16 cellular contexts compared by ENCODE assay signal in genomic region chr1:113657126-113657525, GRCh38.
"Had no signal": no experiment of that assay in that cellular context is flagged by ENCODE, and none has a peak within 500 bp of the region (broad histone marks: within the 10 kb centered on the region; RNA-seq: fewer than 3 reads in every experiment).

No MANE protein-coding gene starts in this region.

- H3K36me3 ChIP-seq: adrenal gland, ovary had no signal

- H3K4me1 Mint-ChIP-seq: activated CD4-positive, alpha-beta T cell treated with anti-CD3 and anti-CD28 coated beads, Interleukin-2, amount 10 ng/mL, durations not matched to agents 7 days and 5 days; activated T-helper 17 cell treated with anti-CD3 and anti-CD28 coated beads, Interleukin-2, amount 50 U/mL, for 72 hours; memory B cell; stimulated activated effector memory CD8-positive, alpha-beta T cell treated with anti-CD3 and anti-CD28 coated beads, Interleukin-12 subunit alpha, Interleukin-12 subunit beta, amount 100 ng/mL, for 72 hours had no signal

- H3K36me3 Mint-ChIP-seq: stimulated activated effector memory CD8-positive, alpha-beta T cell treated with anti-CD3 and anti-CD28 coated beads, Interleukin-12 subunit alpha, Interleukin-12 subunit beta, amount 100 ng/mL, for 72 hours had no signal

- H3K4me3 ChIP-seq: adrenal gland, body of pancreas, ovary, smooth muscle cell, transverse colon had no signal

- H3K27me3 Mint-ChIP-seq: activated CD4-positive, alpha-beta T cell treated with anti-CD3 and anti-CD28 coated beads, Interleukin-2, amount 10 ng/mL, durations not matched to agents 7 days and 5 days; activated T-helper 17 cell treated with anti-CD3 and anti-CD28 coated beads, Interleukin-2, amount 50 U/mL, for 72 hours; memory B cell had no signal

- H3K9me3 ChIP-seq: body of pancreas, ovary, transverse colon had no signal

- H3K9me3 Mint-ChIP-seq: activated CD4-positive, alpha-beta T cell treated with anti-CD3 and anti-CD28 coated beads, Interleukin-2, amount 10 ng/mL, durations not matched to agents 7 days and 5 days; activated T-helper 17 cell treated with anti-CD3 and anti-CD28 coated beads, Interleukin-2, amount 50 U/mL, for 72 hours; memory B cell; stimulated activated effector memory CD8-positive, alpha-beta T cell treated with anti-CD3 and anti-CD28 coated beads, Interleukin-12 subunit alpha, Interleukin-12 subunit beta, amount 100 ng/mL, for 72 hours had no signal

- H3K27ac ChIP-seq: adrenal gland, body of pancreas, ovary had no signal

- DNase-seq: activated CD4-positive, alpha-beta T cell treated with anti-CD3 and anti-CD28 coated beads, Interleukin-2, amount 10 ng/mL, durations not matched to agents 7 days and 5 days; activated CD4-positive, CD25-positive, alpha-beta regulatory T cell; activated CD8-positive, alpha-beta memory T cell treated with anti-CD3 and anti-CD28 coated beads for 24 hours; activated naive CD4-positive, alpha-beta T cell treated with anti-CD3 and anti-CD28 coated beads, Interleukin-2, amount 50 U/mL, for 16 hours; activated T-cell treated with anti-CD3 and anti-CD28 coated beads for 4 hours; adrenal gland; hypothalamus; ovary; transverse colon had no signal

- FAIRE-seq: endothelial cell of umbilical vein, frontal cortex had no signal

- H3K27me3 ChIP-seq: adrenal gland, body of pancreas, ovary, transverse colon had no signal

- ATAC-seq: activated T-helper 17 cell treated with anti-CD3 and anti-CD28 coated beads, Interleukin-2, amount 50 U/mL, for 72 hours; body of pancreas; stimulated activated effector memory CD8-positive, alpha-beta T cell treated with anti-CD3 and anti-CD28 coated beads, Interleukin-12 subunit alpha, Interleukin-12 subunit beta, amount 100 ng/mL, for 72 hours had no signal

- H3K27ac Mint-ChIP-seq: activated CD4-positive, alpha-beta T cell treated with anti-CD3 and anti-CD28 coated beads, Interleukin-2, amount 10 ng/mL, durations not matched to agents 7 days and 5 days; activated T-helper 17 cell treated with anti-CD3 and anti-CD28 coated beads, Interleukin-2, amount 50 U/mL, for 72 hours; memory B cell; stimulated activated effector memory CD8-positive, alpha-beta T cell treated with anti-CD3 and anti-CD28 coated beads, Interleukin-12 subunit alpha, Interleukin-12 subunit beta, amount 100 ng/mL, for 72 hours had no signal

- H3K4me3 Mint-ChIP-seq: activated CD4-positive, alpha-beta T cell treated with anti-CD3 and anti-CD28 coated beads, Interleukin-2, amount 10 ng/mL, durations not matched to agents 7 days and 5 days; activated T-helper 17 cell treated with anti-CD3 and anti-CD28 coated beads, Interleukin-2, amount 50 U/mL, for 72 hours; memory B cell; stimulated activated effector memory CD8-positive, alpha-beta T cell treated with anti-CD3 and anti-CD28 coated beads, Interleukin-12 subunit alpha, Interleukin-12 subunit beta, amount 100 ng/mL, for 72 hours had no signal

- H3K4me2 ChIP-seq: smooth muscle cell had no signal
